9 cellular contexts compared by ENCODE assay signal in the genomic region with DNA sequence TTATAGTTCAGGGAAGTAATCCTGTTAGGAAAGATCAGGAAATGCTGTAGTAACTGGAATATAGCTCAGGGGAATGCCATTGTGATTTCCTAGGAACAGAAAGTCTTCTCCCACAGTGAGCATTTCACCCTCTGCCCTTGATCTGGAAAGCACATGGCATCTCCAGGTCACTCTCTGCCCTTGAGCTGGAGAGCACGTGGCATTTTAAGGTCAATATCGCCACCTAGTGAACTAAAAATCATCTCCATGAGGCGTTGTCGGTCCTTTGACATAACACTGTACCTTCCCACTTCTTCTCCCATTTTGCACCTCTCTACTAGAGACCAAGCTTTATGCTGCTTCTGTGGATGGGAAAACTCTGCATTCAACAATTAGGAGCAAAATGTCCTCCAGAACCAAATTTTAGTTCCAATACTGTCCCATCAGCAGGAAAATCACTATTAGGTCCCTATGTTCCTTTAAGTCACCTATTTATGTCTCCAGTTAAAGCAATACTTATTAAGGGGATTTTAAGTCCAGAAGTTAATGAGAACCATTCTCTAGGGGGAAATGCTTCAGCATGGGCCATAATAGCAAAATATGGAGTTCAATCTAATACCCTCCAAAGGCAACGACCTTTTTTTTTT. TPM values are rescaled to one million over a fixed set of nuclear protein-coding genes. Genes with fewer than 3 reads are reported as not detected.
A peak's percentile ranks its signal among the peaks of the same experiment; 100 is the strongest.
DNase-seq lines count a peak whose midpoint lies in the region; ATAC-seq, FAIRE-seq and TF ChIP-seq lines count a peak whose summit lies in the region.
"Had no signal": no experiment of that assay in that cellular context is flagged by ENCODE, and none has a peak within 500 bp of the region (broad histone marks: within the 10 kb centered on the region; RNA-seq: fewer than 3 reads in every experiment).

No MANE protein-coding gene starts in this region.

- H3K79me2 ChIP-seq in GM23248 (ENCODE audit: insufficient read depth) (no peaks in the 10 kb centered on the region), OCI-LY7 (ENCODE audit: insufficient read depth, low read depth, low read length) (no peaks in the 10 kb centered on the region)

- H3K4me3 Mint-ChIP-seq in progenitor cell of endocrine pancreas (ENCODE audit: low read depth) = no peak overlapping the region

- no peaks in the 10 kb centered on the region for H3K4me1 Mint-ChIP-seq in progenitor cell of endocrine pancreas (ENCODE audit: low read depth)

- H2AFZ ChIP-seq in GM23248 = no peak overlapping the region
- H2AFZ ChIP-seq in OCI-LY7 (ENCODE audit: low read length) = peak overlapping the region; percentile 77

- in situ Hi-C loops in GM23248 (cut with MboI) = loop anchor here (10.0 kb wide), 1 partner anchor 155 kb away; no protein-coding TSS in a partner anchor

- H3K36me3 Mint-ChIP-seq in progenitor cell of endocrine pancreas (ENCODE audit: insufficient read depth) = no peaks in the 10 kb centered on the region

- H3K9me2 ChIP-seq in GM23248 (ENCODE audit: insufficient read depth) = no peaks in the 10 kb centered on the region
- no peaks in the 10 kb centered on the region for H3K9me2 ChIP-seq in OCI-LY7 (ENCODE audit: insufficient read depth, low read length)

- intact Hi-C loops in OCI-LY7 (cut with micrococcal nuclease; ENCODE audit: unreplicated experiment) = loop anchor here (1.0 to 10.0 kb wide), 7 partner anchors 95 to 815 kb away; a partner anchor contains a TSS
- intact Hi-C loops in head of caudate nucleus (cut with DNase I) = loop anchor here (10.0 kb wide), 1 partner anchor 155 kb away; no protein-coding TSS in a partner anchor

- WGBS in GM23248 (ENCODE audit: low coverage in 1 of 2, low lambda C conversion rate in 2 of 2, missing lambda C conversion rate in 2 of 2), 2 experiments = 13% methylated on average over 5 of the region's 5 CpGs

- no peak overlapping the region for H3K27ac Mint-ChIP-seq in progenitor cell of endocrine pancreas

- H3K4me3 ChIP-seq in GM23248 (no peak overlapping the region), OCI-LY7 (ENCODE audit: low read depth, low read length, poor library complexity, severe bottlenecking) (no peak overlapping the region)

- peak; percentile 86 for FAIRE-seq in G401.6 (lab: Jason Lieb, UNC)

- no TSS peak for BruUV-seq in OCI-LY7 (replicated peaks; lab: Mats Ljungman, UMichigan)

- TF ChIP-seq CTCF in OCI-LY7 (conservative IDR thresholded peaks at IDR 0.05; ENCODE audit: low read length) (peak; percentile 84), progenitor cell of endocrine pancreas (IDR thresholded peaks at IDR 0.05; ENCODE audit: unreplicated experiment) (peak; percentile 79)

- peaks cover 11% of the 10 kb centered on the region for H3K9me3 Mint-ChIP-seq in progenitor cell of endocrine pancreas (ENCODE audit: low read depth)

- DNase-seq in GM23248 (peak; percentile 84), LoVo (ENCODE audit: low spot score) (peak; percentile 62), OCI-LY7 (ENCODE audit: low spot score) (peak; percentile 85), head of caudate nucleus (peak in 33 of 42 donors; percentile 12 to 81 (median 50)), progenitor cell of endocrine pancreas (ENCODE audit: low spot score, unreplicated experiment) (no peak)
- DNase-seq in activated gamma-delta T cell treated with anti-CD3 and anti-CD28 coated beads, Interleukin-2, amount 50 U/mL, for 16 hours (ENCODE audit: low read depth) = peak; percentile 8

- no peaks in the 10 kb centered on the region for H3K27me3 ChIP-seq in GM23248 (replicated peaks; ENCODE audit: insufficient read depth)

- H3K4me1 ChIP-seq in GM23248 (ENCODE audit: insufficient read depth) (peaks cover 22% of the 10 kb centered on the region), OCI-LY7 (ENCODE audit: insufficient read depth, low read length, poor library complexity, severe bottlenecking) (no peaks in the 10 kb centered on the region)

- H3K4me2 ChIP-seq in GM23248 (ENCODE audit: unreplicated experiment) = no peak overlapping the region
- no peak overlapping the region for H3K4me2 ChIP-seq in OCI-LY7 (ENCODE audit: low read length)

- H3K36me3 ChIP-seq in GM23248 (ENCODE audit: low read depth) = no peaks in the 10 kb centered on the region
- no peaks in the 10 kb centered on the region; the same call in 1 of the 2 replicates for H3K36me3 ChIP-seq in OCI-LY7 (ENCODE audit: insufficient read depth, low read length)

- H3K9me3 ChIP-seq in GM23248 (ENCODE audit: low read depth) (no peaks in the 10 kb centered on the region), OCI-LY7 (ENCODE audit: low read length) (peaks cover 5% of the 10 kb centered on the region; the same call in 1 of the 2 replicates)

- CTCF ChIA-PET in OCI-LY7 (lab: Charles Lee; ENCODE audit: unreplicated experiment) = interaction anchor here (0.6 to 1.0 kb wide), 2 partner anchors 17 to 155 kb away, joined by 3 read pairs; no protein-coding TSS in a partner anchor

- H4K20me1 ChIP-seq in GM23248 (ENCODE audit: insufficient read depth) (no peaks in the 10 kb centered on the region), OCI-LY7 (ENCODE audit: insufficient read depth, low read length) (no peaks in the 10 kb centered on the region)

- no peak for ATAC-seq in GM21737 (IDR thresholded peaks at IDR 0.05; ENCODE audit: unreplicated experiment)

- no peak overlapping the region for H3K27ac ChIP-seq in GM23248
- no peak overlapping the region for H3K27ac ChIP-seq in OCI-LY7 (ENCODE audit: low read depth, low read length, poor library complexity, severe bottlenecking)
- H3K27ac ChIP-seq: epithelial cell of prostate had no signal

- no peaks in the 10 kb centered on the region for H3K27me3 Mint-ChIP-seq in progenitor cell of endocrine pancreas

- no peak overlapping the region for H3K9ac ChIP-seq in GM23248

- POLR2A ChIA-PET in OCI-LY7 (lab: Charles Lee) = interaction anchor here (0.6 to 0.9 kb wide), 6 partner anchors 24 to 487 kb away, joined by 3 to 7 read pairs (median 4); no protein-coding TSS in a partner anchor

- peaks cover 19% of the 10 kb centered on the region for H3F3A ChIP-seq in GM23248 (ENCODE audit: insufficient read depth)

RNA-seq across cellular contexts. Expression of a gene that starts 54.7 kb away (rescaled TPM):
- total RNA-seq in GM23248 (2014; rRNA removed; shearing (Covaris generic)) = 8.5 and 11.5 TPM in 2 replicates
- 6.1 and 7.2 TPM in 2 replicates for polyA plus RNA-seq in GM23248 (2016; fragmentation: Nextera tagmentation; extraction: Ambion mirVana)
- 12.7 and 27.4 TPM in 2 replicates for total RNA-seq in OCI-LY7 (2014; rRNA removed; shearing (Covaris generic))
- total RNA-seq in OCI-LY7 (2022) (23.1 and 26.8 TPM in 2 replicates), progenitor cell of endocrine pancreas (17.6 and 20.0 TPM in 2 replicates)
